24 cellular contexts compared by ENCODE assay signal in the genomic region with DNA sequence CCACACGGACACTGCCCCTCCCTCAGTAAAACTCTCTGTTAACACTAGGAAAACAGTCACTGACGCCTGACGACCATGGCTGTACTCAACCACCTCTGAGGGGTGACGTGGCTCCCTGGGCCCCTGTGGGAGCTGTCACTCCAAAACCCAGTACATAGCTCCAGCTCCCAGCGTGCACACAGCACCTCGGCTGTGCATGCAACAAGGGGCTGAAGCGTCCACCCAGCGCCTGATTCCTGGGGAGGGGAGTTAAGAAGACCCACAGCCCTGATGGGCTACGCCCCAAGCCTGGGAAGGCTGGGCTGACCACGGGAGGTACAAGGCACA.
"Had no signal": no experiment of that assay in that cellular context is flagged by ENCODE, and none has a peak within 500 bp of the region (broad histone marks: within the 10 kb centered on the region; RNA-seq: fewer than 3 reads in every experiment).

No MANE protein-coding gene starts in this region.

- H3K4me3 Mint-ChIP-seq: immature natural killer cell; mesothelial cell of epicardium; naive B cell; natural killer cell treated with Interleukin-12 subunit alpha and Interleukin-12 subunit beta and Interleukin-15 and Interleukin-18, amount 100 ng/mL, for 72 hours; stimulated activated memory B cell treated with anti-CD40 and anti-IgM and Interleukin-4, amounts not matched to agents 10 μg/mL and 1 μg/mL and 100 μg/mL, for 72 hours had no signal

- H3K4me3 ChIP-seq: heart left ventricle, left ventricle myocardium inferior, lung, ovary, right atrium auricular region, sigmoid colon, spleen, suprapubic skin, thoracic aorta, tibial artery, upper lobe of right lung had no signal

- H3K27me3 Mint-ChIP-seq: naive B cell; natural killer cell treated with Interleukin-12 subunit alpha and Interleukin-12 subunit beta and Interleukin-15 and Interleukin-18, amount 100 ng/mL, for 72 hours; progenitor cell of endocrine pancreas; stimulated activated memory B cell treated with anti-CD40 and anti-IgM and Interleukin-4, amounts not matched to agents 10 μg/mL and 1 μg/mL and 100 μg/mL, for 72 hours had no signal

- H3K9me3 ChIP-seq: heart left ventricle, left ventricle myocardium inferior, ovary, right atrium auricular region, sigmoid colon, spleen, suprapubic skin, thoracic aorta, tibial artery, upper lobe of right lung had no signal

- H3K4me1 ChIP-seq: sigmoid colon, suprapubic skin, tibial artery, upper lobe of right lung had no signal

- H3K27me3 ChIP-seq: heart left ventricle, ovary, right atrium auricular region, sigmoid colon, spleen, suprapubic skin, tibial artery, upper lobe of right lung had no signal

- H3K36me3 Mint-ChIP-seq: immature natural killer cell; natural killer cell treated with Interleukin-12 subunit alpha and Interleukin-12 subunit beta and Interleukin-15 and Interleukin-18, amount 100 ng/mL, for 72 hours had no signal

- H3K4me1 Mint-ChIP-seq: immature natural killer cell; mesothelial cell of epicardium; stimulated activated memory B cell treated with anti-CD40 and anti-IgM and Interleukin-4, amounts not matched to agents 10 μg/mL and 1 μg/mL and 100 μg/mL, for 72 hours had no signal

- H3K27ac Mint-ChIP-seq: immature natural killer cell; mesothelial cell of epicardium; natural killer cell treated with Interleukin-12 subunit alpha and Interleukin-12 subunit beta and Interleukin-15 and Interleukin-18, amount 100 ng/mL, for 72 hours; progenitor cell of endocrine pancreas; stimulated activated memory B cell treated with anti-CD40 and anti-IgM and Interleukin-4, amounts not matched to agents 10 μg/mL and 1 μg/mL and 100 μg/mL, for 72 hours had no signal

- H3K36me3 ChIP-seq: ovary, thoracic aorta had no signal

- DNase-seq: heart left ventricle; hypothalamus; immature natural killer cell; islet precursor cell; left ventricle myocardium inferior; mesendoderm; naive B cell; ovary; sigmoid colon; small intestine; spleen; stimulated activated CD4-positive, alpha-beta T cell treated with anti-CD3 and anti-CD28 coated beads, Interleukin-4, amount 100 ng/mL, for 24 hours; stimulated activated naive CD4-positive, alpha-beta T cell treated with Interleukin-2 at 50 U/mL for 16 hours; tibial artery; trophoblast cell; upper lobe of right lung had no signal

- FAIRE-seq: small intestine had no signal

- H3K27ac ChIP-seq: heart left ventricle, left ventricle myocardium inferior, ovary, right atrium auricular region, sigmoid colon, spleen, suprapubic skin, thoracic aorta, tibial artery, upper lobe of right lung had no signal

- H3K9me3 Mint-ChIP-seq: immature natural killer cell; mesothelial cell of epicardium; naive B cell; natural killer cell treated with Interleukin-12 subunit alpha and Interleukin-12 subunit beta and Interleukin-15 and Interleukin-18, amount 100 ng/mL, for 72 hours; stimulated activated memory B cell treated with anti-CD40 and anti-IgM and Interleukin-4, amounts not matched to agents 10 μg/mL and 1 μg/mL and 100 μg/mL, for 72 hours had no signal
